ENCODE assay signal across 32 cellular contexts in the genomic region with DNA sequence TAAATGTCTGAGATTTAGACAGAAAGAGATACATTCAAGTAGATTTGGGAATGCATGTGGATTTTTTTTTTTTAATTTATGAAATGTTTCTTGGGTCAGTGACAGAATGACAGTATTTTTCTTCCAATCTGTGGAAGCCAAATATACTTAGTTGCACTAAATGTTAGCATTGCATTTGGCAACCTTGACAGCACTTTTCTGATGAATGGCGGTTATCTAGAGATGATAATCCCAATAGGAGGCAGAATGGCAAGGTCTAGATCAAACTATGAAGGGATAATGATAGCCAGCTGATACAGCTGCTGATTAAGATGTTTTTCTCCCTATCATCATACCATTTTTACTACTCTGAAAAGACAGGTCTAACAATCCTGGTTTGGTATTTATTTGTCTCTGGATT. TPM values are rescaled to one million over a fixed set of nuclear protein-coding genes. Genes with fewer than 3 reads are reported as not detected.
DNase-seq lines count a peak whose midpoint lies in the region; ATAC-seq and TF ChIP-seq lines count a peak whose summit lies in the region.
"Had no signal": no experiment of that assay in that cellular context is flagged by ENCODE, and none has a peak within 500 bp of the region (broad histone marks: within the 10 kb centered on the region; RNA-seq: fewer than 3 reads in every experiment).

No MANE protein-coding gene starts in this region.

- intact Hi-C loops in activated CD8-positive, alpha-beta T cell treated with anti-CD3 and anti-CD28 coated beads for 36 hours (cut with micrococcal nuclease): no loop called here
- intact Hi-C loops in CD4-positive, alpha-beta memory T cell (cut with micrococcal nuclease): no loop called here

- H3K4me3 ChIP-seq in CD4-positive, alpha-beta memory T cell (ENCODE audit: low read length in 2 of 2): no peak overlapping the region
- H3K4me3 ChIP-seq: esophagus muscularis mucosa, left lung, PC-9, prostate gland, sigmoid colon, SK-N-MC, transverse colon had no signal

- no peaks in the 10 kb centered on the region for H3K9me3 ChIP-seq in CD4-positive, alpha-beta memory T cell (ENCODE audit: control insufficient read depth in 1 of 2, low read length in 2 of 2)
- H3K9me3 ChIP-seq in T-helper 17 cell (ENCODE audit: control insufficient read depth, low read length, poor library complexity, severe bottlenecking): no peaks in the 10 kb centered on the region
- H3K9me3 ChIP-seq: esophagus muscularis mucosa, left lung, prostate gland, sigmoid colon, transverse colon had no signal

- H3K4me3 Mint-ChIP-seq in activated CD8-positive, alpha-beta T cell treated with anti-CD3 and anti-CD28 coated beads for 36 hours: no peak overlapping the region
- no peak overlapping the region for H3K4me3 Mint-ChIP-seq in activated CD8-positive, alpha-beta T cell treated with anti-CD3 and anti-CD28 coated beads, Interleukin-2, amount 10 ng/mL, durations not matched to agents 7 days and 5 days
- H3K4me3 Mint-ChIP-seq in CD4-positive, alpha-beta memory T cell: peak overlapping the region in 2 of 8 donors; percentile 19 to 33
- H3K4me3 Mint-ChIP-seq in T-helper 17 cell: no peak overlapping the region
- no peak overlapping the region for H3K4me3 Mint-ChIP-seq in memory B cell
- H3K4me3 Mint-ChIP-seq: activated CD8-positive, alpha-beta memory T cell treated with anti-CD3 and anti-CD28 coated beads, Interleukin-2, amount 10 ng/mL, durations not matched to agents 7 days and 5 days; activated T-helper 1 cell treated with anti-CD3 and anti-CD28 coated beads, Interleukin-12 subunit alpha, Interleukin-12 subunit beta, Interleukin-2, Interleukin-4 antibody, amounts not matched to agents 30 ng/mL and 10 ng/mL and 1 ng/mL, durations not matched to agents 14 hours and 24 hours and 36 hours had no signal

- peaks cover 8% of the 10 kb centered on the region for H3K9me3 Mint-ChIP-seq in activated CD8-positive, alpha-beta T cell treated with anti-CD3 and anti-CD28 coated beads for 36 hours
- H3K9me3 Mint-ChIP-seq in activated CD8-positive, alpha-beta T cell treated with anti-CD3 and anti-CD28 coated beads, Interleukin-2, amount 10 ng/mL, durations not matched to agents 7 days and 5 days (ENCODE audit: insufficient read depth): peaks cover 11% of the 10 kb centered on the region
- peaks cover 0 to 2% (median 0%) of the 10 kb centered on the region in 8 donors for H3K9me3 Mint-ChIP-seq in CD4-positive, alpha-beta memory T cell
- no peaks in the 10 kb centered on the region for H3K9me3 Mint-ChIP-seq in memory B cell
- H3K9me3 Mint-ChIP-seq: activated T-helper 1 cell treated with anti-CD3 and anti-CD28 coated beads, Interleukin-12 subunit alpha, Interleukin-12 subunit beta, Interleukin-2, Interleukin-4 antibody, amounts not matched to agents 30 ng/mL and 10 ng/mL and 1 ng/mL, durations not matched to agents 14 hours and 24 hours and 36 hours had no signal

- H3K4me1 Mint-ChIP-seq in activated CD8-positive, alpha-beta T cell treated with anti-CD3 and anti-CD28 coated beads for 36 hours (ENCODE audit: low read depth): peaks cover 73% of the 10 kb centered on the region
- H3K4me1 Mint-ChIP-seq in activated CD8-positive, alpha-beta T cell treated with anti-CD3 and anti-CD28 coated beads, Interleukin-2, amount 10 ng/mL, durations not matched to agents 7 days and 5 days (ENCODE audit: low read depth): peaks cover 73% of the 10 kb centered on the region
- peaks cover 59 to 75% (median 66%) of the 10 kb centered on the region in 4 donors for H3K4me1 Mint-ChIP-seq in CD4-positive, alpha-beta memory T cell
- peaks cover 51% of the 10 kb centered on the region for H3K4me1 Mint-ChIP-seq in T-helper 17 cell
- H3K4me1 Mint-ChIP-seq in memory B cell: peaks cover 41% of the 10 kb centered on the region

- H3K36me3 ChIP-seq in CD4-positive, alpha-beta memory T cell (ENCODE audit: insufficient read depth, low read length): no peaks in the 10 kb centered on the region
- H3K36me3 ChIP-seq: esophagus muscularis mucosa, prostate gland, sigmoid colon, transverse colon had no signal

- peaks cover 67% of the 10 kb centered on the region for H3K36me3 Mint-ChIP-seq in activated CD8-positive, alpha-beta T cell treated with anti-CD3 and anti-CD28 coated beads for 36 hours (ENCODE audit: low read depth)
- H3K36me3 Mint-ChIP-seq in activated CD8-positive, alpha-beta T cell treated with anti-CD3 and anti-CD28 coated beads, Interleukin-2, amount 10 ng/mL, durations not matched to agents 7 days and 5 days (ENCODE audit: low read depth): peaks cover 75% of the 10 kb centered on the region
- peaks cover 15 to 36% of the 10 kb centered on the region in 2 donors for H3K36me3 Mint-ChIP-seq in CD4-positive, alpha-beta memory T cell
- H3K36me3 Mint-ChIP-seq in T-helper 17 cell (ENCODE audit: low read depth) (peaks cover 4% of the 10 kb centered on the region), memory B cell (peaks cover 13% of the 10 kb centered on the region)

- no peak for ATAC-seq in activated CD8-positive, alpha-beta T cell treated with anti-CD3 and anti-CD28 coated beads for 36 hours
- ATAC-seq in activated CD8-positive, alpha-beta T cell treated with anti-CD3 and anti-CD28 coated beads, Interleukin-2, amount 10 ng/mL, durations not matched to agents 7 days and 5 days: no peak
- ATAC-seq in T-helper 17 cell (no peak), memory B cell (ENCODE audit: low read depth) (no peak), GM19397 (IDR thresholded peaks at IDR 0.05; ENCODE audit: unreplicated experiment) (no peak), GM21381 (IDR thresholded peaks at IDR 0.05; ENCODE audit: unreplicated experiment) (no peak)
- ATAC-seq: activated CD8-positive, alpha-beta memory T cell treated with anti-CD3 and anti-CD28 coated beads, Interleukin-2, amount 10 ng/mL, durations not matched to agents 7 days and 5 days; HCT116; left lung had no signal

- H3K27me3 Mint-ChIP-seq in activated CD8-positive, alpha-beta T cell treated with anti-CD3 and anti-CD28 coated beads for 36 hours: no peaks in the 10 kb centered on the region
- no peaks in the 10 kb centered on the region for H3K27me3 Mint-ChIP-seq in activated CD8-positive, alpha-beta T cell treated with anti-CD3 and anti-CD28 coated beads, Interleukin-2, amount 10 ng/mL, durations not matched to agents 7 days and 5 days (ENCODE audit: low read depth)
- H3K27me3 Mint-ChIP-seq in CD4-positive, alpha-beta memory T cell: no peaks in the 10 kb centered on the region
- no peaks in the 10 kb centered on the region for H3K27me3 Mint-ChIP-seq in T-helper 17 cell
- no peaks in the 10 kb centered on the region for H3K27me3 Mint-ChIP-seq in memory B cell
- H3K27me3 Mint-ChIP-seq: activated CD8-positive, alpha-beta memory T cell treated with anti-CD3 and anti-CD28 coated beads, Interleukin-2, amount 10 ng/mL, durations not matched to agents 7 days and 5 days had no signal

- H3K27ac Mint-ChIP-seq in activated CD8-positive, alpha-beta T cell treated with anti-CD3 and anti-CD28 coated beads for 36 hours: peak overlapping the region; percentile 99
- H3K27ac Mint-ChIP-seq in activated CD8-positive, alpha-beta T cell treated with anti-CD3 and anti-CD28 coated beads, Interleukin-2, amount 10 ng/mL, durations not matched to agents 7 days and 5 days: no peak overlapping the region
- peak overlapping the region; percentile 53 to 93 (median 89) for H3K27ac Mint-ChIP-seq in CD4-positive, alpha-beta memory T cell
- H3K27ac Mint-ChIP-seq in T-helper 17 cell (peak overlapping the region; percentile 93), memory B cell (peak overlapping the region; percentile 88)

- POLR2A ChIA-PET in activated CD8-positive, alpha-beta T cell treated with anti-CD3 and anti-CD28 coated beads for 36 hours (lab: Charles Lee): no interaction called here
- POLR2A ChIA-PET in activated CD8-positive, alpha-beta T cell treated with anti-CD3 and anti-CD28 coated beads, Interleukin-2, amount 10 ng/mL, durations not matched to agents 7 days and 5 days (lab: Charles Lee): no interaction called here
- POLR2A ChIA-PET in CD4-positive, alpha-beta memory T cell (lab: Charles Lee; ENCODE audit: partially characterized antibody): no interaction called here
- POLR2A ChIA-PET in GM10248 (lab: Yijun Ruan, JAX): no interaction called here

- peaks cover 77% of the 10 kb centered on the region for H3K4me1 ChIP-seq in CD4-positive, alpha-beta memory T cell (ENCODE audit: insufficient read depth, low read length)

- no peak overlapping the region for H3K27ac ChIP-seq in CD4-positive, alpha-beta memory T cell (ENCODE audit: low read depth, low read length)
- H3K27ac ChIP-seq: esophagus muscularis mucosa, HL-60, KMS-11, PC-9, prostate gland, sigmoid colon, transverse colon had no signal

- TF ChIP-seq CTCF in activated CD8-positive, alpha-beta T cell treated with anti-CD3 and anti-CD28 coated beads for 36 hours (IDR thresholded peaks at IDR 0.05): no peak
- TF ChIP-seq CTCF in GM10248 (IDR thresholded peaks at IDR 0.05; ENCODE audit: control extremely low read depth, extremely low read depth, low read depth, missing control alignments): no peak

- no peaks in the 10 kb centered on the region for H3K27me3 ChIP-seq in CD4-positive, alpha-beta memory T cell (ENCODE audit: insufficient read depth, low read length)
- H3K27me3 ChIP-seq: esophagus muscularis mucosa, left lung, sigmoid colon, transverse colon had no signal

- no peak for DNase-seq in activated CD8-positive, alpha-beta T cell treated with anti-CD3 and anti-CD28 coated beads for 36 hours
- DNase-seq in activated CD8-positive, alpha-beta T cell treated with anti-CD3 and anti-CD28 coated beads, Interleukin-2, amount 10 ng/mL, durations not matched to agents 7 days and 5 days: no peak
- DNase-seq in CD4-positive, alpha-beta memory T cell: no peak
- no peak for DNase-seq in T-helper 17 cell
- no peak for DNase-seq in memory B cell (ENCODE audit: low spot score in 2 of 2)
- no peak for DNase-seq in GM10248 (ENCODE audit: extremely low spot score)
- DNase-seq: activated CD4-positive, CD25-positive, alpha-beta regulatory T cell treated with anti-CD3 and anti-CD28 coated beads, Interleukin-2, amount 50 U/mL, for 72 hours; activated CD8-positive, alpha-beta memory T cell treated with anti-CD3 and anti-CD28 coated beads, Interleukin-2, amount 10 ng/mL, durations not matched to agents 7 days and 5 days; AML-193; cerebellar nuclear complex; foreskin fibroblast; islet precursor cell; left lung; mesendoderm; NCI-H1436; NCI-H2081; NCI-H524 treated with DMSO at 0.1 percent for 48 hours; occipital lobe; PC-9; sigmoid colon; stimulated activated CD4-positive, alpha-beta T cell treated with anti-CD3 and anti-CD28 coated beads, Interleukin-12 subunit alpha, Interleukin-12 subunit beta, amount 100 ng/mL, for 4 hours; stimulated activated CD4-positive, alpha-beta T cell treated with anti-CD3 and anti-CD28 coated beads, Interleukin-2, amount 100 ng/mL, for 48 hours; transverse colon had no signal

- CTCF ChIA-PET in activated CD8-positive, alpha-beta T cell treated with anti-CD3 and anti-CD28 coated beads for 36 hours (lab: Charles Lee): interaction anchor here (0.7 kb wide), 1 partner anchor 47 kb away, joined by 3 read pairs; no protein-coding TSS in a partner anchor
- CTCF ChIA-PET in activated CD8-positive, alpha-beta T cell treated with anti-CD3 and anti-CD28 coated beads, Interleukin-2, amount 10 ng/mL, durations not matched to agents 7 days and 5 days (lab: Charles Lee): no interaction called here
- CTCF ChIA-PET in CD4-positive, alpha-beta memory T cell (lab: Charles Lee; ENCODE audit: partially characterized antibody): interaction anchor here (1.0 kb wide), 1 partner anchor 119 kb away, joined by 3 read pairs; no protein-coding TSS in a partner anchor
- CTCF ChIA-PET in GM10248 (lab: Yijun Ruan, JAX): interaction anchor here (1.2 to 2.3 kb wide), 2 partner anchors 10 to 14 kb away, joined by 3 to 5 read pairs; no protein-coding TSS in a partner anchor

RNA-seq across cellular contexts. Expression of gene FOXN2, which starts 41.0 kb away (rescaled TPM):
- 10 to 100 TPM; 56.4 to 58.3 TPM for total RNA-seq in activated CD8-positive, alpha-beta T cell treated with anti-CD3 and anti-CD28 coated beads for 36 hours
- total RNA-seq in activated CD8-positive, alpha-beta T cell treated with anti-CD3 and anti-CD28 coated beads, Interleukin-2, amount 10 ng/mL, durations not matched to agents 7 days and 5 days: 10 to 100 TPM; 60.3 to 61.7 TPM
- total RNA-seq in CD4-positive, alpha-beta memory T cell: 10 to 100 TPM; 60.4 to 67.3 TPM
- 10 to 100 TPM; 31.2 to 47.5 TPM for polyA plus RNA-seq in CD4-positive, alpha-beta memory T cell
- 10 to 100 TPM; 55.0 to 58.7 TPM for total RNA-seq in T-helper 17 cell
